ENCODE assay signal across 8 cellular contexts in the genomic region with DNA sequence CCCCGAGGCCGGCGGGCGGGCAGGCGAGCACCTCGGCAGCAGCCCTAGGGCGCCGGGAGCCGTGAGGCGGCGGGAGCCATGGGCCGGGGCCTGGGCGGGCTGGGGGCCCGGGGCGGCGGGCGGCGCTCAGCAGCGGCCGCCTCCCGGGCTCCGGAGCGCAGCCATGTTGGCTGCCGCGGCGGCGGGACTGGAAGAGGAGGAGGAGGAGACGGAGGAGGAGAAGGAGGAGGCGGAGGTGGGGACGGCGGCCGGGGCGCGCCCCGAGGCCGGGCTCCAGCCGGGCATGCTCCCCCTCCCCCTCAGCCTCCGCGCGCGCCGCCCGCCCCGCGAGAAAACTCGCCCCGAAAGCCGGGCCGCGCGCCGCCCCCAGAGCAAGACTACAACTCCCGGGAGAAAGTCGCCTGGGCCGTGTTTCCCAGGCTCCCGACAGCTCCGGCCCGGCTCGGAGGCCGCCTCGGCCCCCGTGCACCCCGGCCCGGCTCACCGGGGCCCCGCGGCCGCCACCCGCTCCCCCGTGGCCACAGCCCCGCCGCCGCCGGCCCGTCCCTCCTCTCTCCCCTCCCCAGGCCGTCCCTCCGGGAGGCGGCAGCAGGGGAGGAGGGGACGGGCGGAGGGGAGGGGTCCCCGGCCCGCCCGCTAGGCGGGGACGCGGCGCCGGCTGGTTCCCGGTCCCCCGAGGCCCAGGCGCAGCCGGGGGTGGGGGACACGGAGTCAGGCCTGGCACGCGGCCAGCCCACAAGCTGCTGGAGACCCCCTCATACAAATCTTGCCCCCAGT. TPM values are rescaled to one million over a fixed set of nuclear protein-coding genes. Genes with fewer than 3 reads are reported as not detected.
A peak's percentile ranks its signal among the peaks of the same experiment; 100 is the strongest.
DNase-seq lines count a peak whose midpoint lies in the region; ATAC-seq and TF ChIP-seq lines count a peak whose summit lies in the region.

A gene with protein sequence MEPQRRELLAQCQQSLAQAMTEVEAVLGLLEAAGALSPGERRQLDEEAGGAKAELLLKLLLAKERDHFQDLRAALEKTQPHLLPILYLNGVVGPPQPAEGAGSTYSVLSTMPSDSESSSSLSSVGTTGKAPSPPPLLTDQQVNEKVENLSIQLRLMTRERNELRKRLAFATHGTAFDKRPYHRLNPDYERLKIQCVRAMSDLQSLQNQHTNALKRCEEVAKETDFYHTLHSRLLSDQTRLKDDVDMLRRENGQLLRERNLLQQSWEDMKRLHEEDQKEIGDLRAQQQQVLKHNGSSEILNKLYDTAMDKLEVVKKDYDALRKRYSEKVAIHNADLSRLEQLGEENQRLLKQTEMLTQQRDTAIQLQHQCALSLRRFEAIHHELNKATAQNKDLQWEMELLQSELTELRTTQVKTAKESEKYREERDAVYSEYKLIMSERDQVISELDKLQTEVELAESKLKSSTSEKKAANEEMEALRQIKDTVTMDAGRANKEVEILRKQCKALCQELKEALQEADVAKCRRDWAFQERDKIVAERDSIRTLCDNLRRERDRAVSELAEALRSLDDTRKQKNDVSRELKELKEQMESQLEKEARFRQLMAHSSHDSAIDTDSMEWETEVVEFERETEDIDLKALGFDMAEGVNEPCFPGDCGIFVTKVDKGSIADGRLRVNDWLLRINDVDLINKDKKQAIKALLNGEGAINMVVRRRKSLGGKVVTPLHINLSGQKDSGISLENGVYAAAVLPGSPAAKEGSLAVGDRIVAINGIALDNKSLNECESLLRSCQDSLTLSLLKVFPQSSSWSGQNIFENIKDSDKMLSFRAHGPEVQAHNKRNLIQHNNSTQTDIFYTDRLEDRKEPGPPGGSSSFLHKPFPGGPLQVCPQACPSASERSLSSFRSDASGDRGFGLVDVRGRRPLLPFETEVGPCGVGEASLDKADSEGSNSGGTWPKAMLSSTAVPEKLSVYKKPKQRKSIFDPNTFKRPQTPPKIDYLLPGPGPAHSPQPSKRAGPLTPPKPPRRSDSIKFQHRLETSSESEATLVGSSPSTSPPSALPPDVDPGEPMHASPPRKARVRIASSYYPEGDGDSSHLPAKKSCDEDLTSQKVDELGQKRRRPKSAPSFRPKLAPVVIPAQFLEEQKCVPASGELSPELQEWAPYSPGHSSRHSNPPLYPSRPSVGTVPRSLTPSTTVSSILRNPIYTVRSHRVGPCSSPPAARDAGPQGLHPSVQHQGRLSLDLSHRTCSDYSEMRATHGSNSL (N-terminal part only) (minus strand): TSS at position 190 of the 777 bp plus-strand sequence. CDS start 235 bp downstream, outside the sequence.

- no peaks in the 10 kb centered on the region for H3K9me3 Mint-ChIP-seq in stimulated activated naive CD8-positive, alpha-beta T cell treated with anti-CD3 and anti-CD28 coated beads, Interleukin-15, amount 100 ng/mL, for 72 hours

- ATAC-seq in GM18868 (IDR thresholded peaks at IDR 0.05; ENCODE audit: unreplicated experiment) (peak; percentile 74), HG03354 (IDR thresholded peaks at IDR 0.05; ENCODE audit: poor library complexity, severe bottlenecking, unreplicated experiment) (peak; percentile 56), T-helper 17 cell (peak; percentile 72), lower lobe of right lung (peak; percentile 87 to 92)
- peak; percentile 57 for ATAC-seq in stimulated activated naive CD8-positive, alpha-beta T cell treated with anti-CD3 and anti-CD28 coated beads, Interleukin-15, amount 100 ng/mL, for 72 hours

- H3K36me3 Mint-ChIP-seq in T-helper 17 cell (ENCODE audit: low read depth) = peaks cover 2% of the 10 kb centered on the region

- H3K4me1 ChIP-seq in BE2C (no peaks in the 10 kb centered on the region; the same call in 1 of the 2 replicates), ectodermal cell (ENCODE audit: control insufficient read depth, insufficient read depth, low read length) (peaks cover 19% of the 10 kb centered on the region), lower lobe of right lung (peaks cover 29% of the 10 kb centered on the region)

- H3K27ac Mint-ChIP-seq in T-helper 17 cell = no peak within 1 kb of the TSS
- peak within 1 kb of the TSS; percentile 19 to 65 for H3K27ac Mint-ChIP-seq in stimulated activated naive CD8-positive, alpha-beta T cell treated with anti-CD3 and anti-CD28 coated beads, Interleukin-15, amount 100 ng/mL, for 72 hours

- peak; percentile 55 for DNase-seq in BE2C
- no peak for DNase-seq in T-helper 17 cell
- DNase-seq in lower lobe of right lung = peak; percentile 74
- DNase-seq in stimulated activated naive CD8-positive, alpha-beta T cell treated with anti-CD3 and anti-CD28 coated beads, Interleukin-15, amount 100 ng/mL, for 72 hours = peak in 1 of 2 donors; percentile 9
- no peak for DNase-seq in NCI-H510A (lab: John Stamatoyannopoulos, UW)

- peak within 1 kb of the TSS; percentile 76 for H3K4me3 ChIP-seq in BE2C (ENCODE audit: low read depth, low read length)
- H3K4me3 ChIP-seq in ectodermal cell (ENCODE audit: insufficient read depth, low read depth, low read length) = peak within 1 kb of the TSS; percentile 80
- peak within 1 kb of the TSS; percentile 90 for H3K4me3 ChIP-seq in lower lobe of right lung

- H3K9me3 ChIP-seq in BE2C (no peaks in the 10 kb centered on the region), T-helper 17 cell (ENCODE audit: control insufficient read depth, low read length, poor library complexity, severe bottlenecking) (no peaks in the 10 kb centered on the region), ectodermal cell (ENCODE audit: control insufficient read depth, low read length) (no peaks in the 10 kb centered on the region), lower lobe of right lung (no peaks in the 10 kb centered on the region)

- no peaks in the 10 kb centered on the region for H3K36me3 ChIP-seq in BE2C
- H3K36me3 ChIP-seq in ectodermal cell (ENCODE audit: control insufficient read depth, insufficient read depth, low read length) = no peaks in the 10 kb centered on the region
- no peaks in the 10 kb centered on the region for H3K36me3 ChIP-seq in lower lobe of right lung

- H3K27me3 ChIP-seq in BE2C (no peaks in the 10 kb centered on the region), ectodermal cell (ENCODE audit: control insufficient read depth, insufficient read depth, low read length, poor library complexity, severe bottlenecking) (peaks cover 16% of the 10 kb centered on the region), lower lobe of right lung (ENCODE audit: low read depth) (no peaks in the 10 kb centered on the region)

- intact Hi-C loops in lower lobe of right lung (cut with DNase I) = no loop called here

- H3K4me1 Mint-ChIP-seq in T-helper 17 cell = peaks cover 11% of the 10 kb centered on the region
- peaks cover 17% of the 10 kb centered on the region for H3K4me1 Mint-ChIP-seq in stimulated activated naive CD8-positive, alpha-beta T cell treated with anti-CD3 and anti-CD28 coated beads, Interleukin-15, amount 100 ng/mL, for 72 hours

- peaks cover 51% of the 10 kb centered on the region for H3K27me3 Mint-ChIP-seq in T-helper 17 cell
- peaks cover 81% of the 10 kb centered on the region for H3K27me3 Mint-ChIP-seq in stimulated activated naive CD8-positive, alpha-beta T cell treated with anti-CD3 and anti-CD28 coated beads, Interleukin-15, amount 100 ng/mL, for 72 hours

- no peak for TF ChIP-seq CTCF in BE2C (IDR thresholded peaks at IDR 0.05; ENCODE audit: low read depth, low read length)
- TF ChIP-seq CTCF in lower lobe of right lung (IDR thresholded peaks at IDR 0.05) = no peak

- H3K4me3 Mint-ChIP-seq in T-helper 17 cell = peak within 1 kb of the TSS; percentile 84
- H3K4me3 Mint-ChIP-seq in stimulated activated naive CD8-positive, alpha-beta T cell treated with anti-CD3 and anti-CD28 coated beads, Interleukin-15, amount 100 ng/mL, for 72 hours = peak within 1 kb of the TSS; percentile 58 to 76

- H3K27ac ChIP-seq in ectodermal cell (ENCODE audit: insufficient read depth, low read depth, low read length, poor library complexity, severe bottlenecking) = no peak within 1 kb of the TSS
- peak within 1 kb of the TSS; percentile 65 for H3K27ac ChIP-seq in lower lobe of right lung

- WGBS in ectodermal cell, 2 experiments = 0% methylated on average over 95 of the region's 95 CpGs

RNA-seq across cellular contexts. Expression of the gene that starts here (rescaled TPM):
- polyA plus RNA-seq in BE2C (2012; ENCODE audit: insufficient read depth, insufficient read length, low read depth) = 78.4 TPM
- total RNA-seq in T-helper 17 cell (10 to 100 TPM in 1 of 2 donors, 1 to 10 TPM in 1; 9.7 to 13.1 TPM), lower lobe of right lung (18.7 TPM)
- polyA plus RNA-seq in ectodermal cell (2013, experiment 1 of 4) = 42.3 TPM
- polyA plus RNA-seq in ectodermal cell (2013, experiment 2 of 4) = 48.2 TPM
- polyA plus RNA-seq in ectodermal cell (2013, experiment 3 of 4) = 36.6 TPM
- polyA plus RNA-seq in ectodermal cell (2013, experiment 4 of 4) = 42.8 TPM

Comparison
In these comparisons a context has a peak if more than half of its experiments do, and no peak if none do; other contexts are left out.
1. DNase-seq: peak in BE2C (single experiment) and lower lobe of right lung (single experiment); none in T-helper 17 cell (0 of 3) and NCI-H510A (single experiment).
2. Peak in every context shown above with its lines, with median percentiles within 50 percentile points of each other: H3K4me3 ChIP-seq and ATAC-seq.